In genomic region chr12:29102739-29103138, GRCh38 we compare ENCODE assay signal across 17 cellular contexts. TPM values are rescaled to one million over a fixed set of nuclear protein-coding genes. Genes with fewer than 3 reads are reported as not detected.
DNase-seq lines count a peak whose midpoint lies in the region; ATAC-seq lines count a peak whose summit lies in the region.
"Had no signal": no experiment of that assay in that cellular context is flagged by ENCODE, and none has a peak within 500 bp of the region (broad histone marks: within the 10 kb centered on the region; RNA-seq: fewer than 3 reads in every experiment).

No MANE protein-coding gene starts in this region.

- H3K27ac Mint-ChIP-seq in CD8-positive, alpha-beta memory T cell, result peak overlapping the region; percentile 90 to 98 (median 96)
- H3K27ac Mint-ChIP-seq in T-helper 17 cell, result peak overlapping the region; percentile 92
- peak overlapping the region; percentile 89 to 90 for H3K27ac Mint-ChIP-seq in effector memory CD8-positive, alpha-beta T cell

- no peak overlapping the region for H3K27ac ChIP-seq in BLaER1
- peak overlapping the region; percentile 40 for H3K27ac ChIP-seq in CD8-positive, alpha-beta memory T cell (ENCODE audit: low read depth, low read length)
- H3K27ac ChIP-seq: ascending aorta, uterus had no signal

- no peaks in the 10 kb centered on the region for H3K27me3 ChIP-seq in BLaER1
- no peaks in the 10 kb centered on the region for H3K27me3 ChIP-seq in CD8-positive, alpha-beta memory T cell (ENCODE audit: insufficient read depth, low read length, poor library complexity, severe bottlenecking)
- H3K27me3 ChIP-seq: ascending aorta, uterus had no signal

- H3K4me3 ChIP-seq in BLaER1, result no peak overlapping the region
- peak overlapping the region; percentile 35 for H3K4me3 ChIP-seq in CD8-positive, alpha-beta memory T cell (ENCODE audit: low read length)
- H3K4me3 ChIP-seq: ascending aorta, lung, uterus had no signal

- H3K9me3 ChIP-seq in BLaER1 (0 out of 2 replicates have a peak, but pooled peaks cover 6% of the 10 kb centered on the region), T-helper 17 cell (ENCODE audit: control insufficient read depth, low read length, poor library complexity, severe bottlenecking) (no peaks in the 10 kb centered on the region)
- H3K9me3 ChIP-seq in CD8-positive, alpha-beta memory T cell (ENCODE audit: low read length), result no peaks in the 10 kb centered on the region
- H3K9me3 ChIP-seq: ascending aorta, uterus had no signal

- no peaks in the 10 kb centered on the region for H3K36me3 ChIP-seq in BLaER1
- no peaks in the 10 kb centered on the region for H3K36me3 ChIP-seq in CD8-positive, alpha-beta memory T cell (ENCODE audit: insufficient read depth, low read length)
- H3K36me3 ChIP-seq: ascending aorta, uterus had no signal

- no peak for DNase-seq in CD8-positive, alpha-beta memory T cell
- DNase-seq in T-helper 17 cell (no peak), NOMO-1 (lab: John Stamatoyannopoulos, UW; ENCODE audit: unreplicated experiment in 2 of 2) (no peak), putamen (ENCODE audit: low spot score) (no peak)
- no peak for DNase-seq in effector memory CD8-positive, alpha-beta T cell
- no peak for DNase-seq in stimulated activated CD4-positive, alpha-beta T cell treated with anti-CD3 and anti-CD28 coated beads, Interleukin-12 subunit alpha, Interleukin-12 subunit beta, amount 100 ng/mL, for 4 hours
- DNase-seq: activated CD4-positive, alpha-beta T cell treated with anti-CD3 and anti-CD28 coated beads, Interleukin-2, amount 50 U/mL, for 1 hour; NCI-H1105; NCI-H2081 treated with DMSO at 0.1 percent for 48 hours; NCI-H69; PC-3; posterior cingulate gyrus; uterus had no signal

- no peaks in the 10 kb centered on the region for H4K20me1 ChIP-seq in BLaER1

- H3K4me3 Mint-ChIP-seq in CD8-positive, alpha-beta memory T cell, result peak overlapping the region; percentile 60 to 84 (median 80)
- H3K4me3 Mint-ChIP-seq in T-helper 17 cell, result peak overlapping the region; percentile 22
- H3K4me3 Mint-ChIP-seq in effector memory CD8-positive, alpha-beta T cell, result peak overlapping the region in 1 of 2 donors; percentile 65

- H3K27me3 Mint-ChIP-seq in CD8-positive, alpha-beta memory T cell, result no peaks in the 10 kb centered on the region
- H3K27me3 Mint-ChIP-seq in T-helper 17 cell, result no peaks in the 10 kb centered on the region
- no peaks in the 10 kb centered on the region for H3K27me3 Mint-ChIP-seq in effector memory CD8-positive, alpha-beta T cell

- CTCF ChIA-PET in CD8-positive, alpha-beta memory T cell (lab: Charles Lee), result no interaction called here

- H3K4me1 ChIP-seq in BLaER1, result peaks cover 25% of the 10 kb centered on the region
- H3K4me1 ChIP-seq in CD8-positive, alpha-beta memory T cell (ENCODE audit: insufficient read depth, low read length), result peaks cover 31% of the 10 kb centered on the region
- H3K4me1 ChIP-seq: ascending aorta, uterus had no signal

- peak overlapping the region; percentile 74 for H3K4me2 ChIP-seq in BLaER1

- ATAC-seq in T-helper 17 cell, result peak; percentile 35
- no peak for ATAC-seq in effector memory CD8-positive, alpha-beta T cell (replicated peaks)
- no peak for ATAC-seq in HG02759 (IDR thresholded peaks at IDR 0.05; ENCODE audit: unreplicated experiment)
- ATAC-seq: PC-3 had no signal

- H3K9ac ChIP-seq in BLaER1, result no peak overlapping the region

- H3K9me3 Mint-ChIP-seq in CD8-positive, alpha-beta memory T cell, result peaks cover 3 to 9% (median 6%) of the 10 kb centered on the region in 5 donors
- peaks cover 0 to 9% of the 10 kb centered on the region in 2 donors for H3K9me3 Mint-ChIP-seq in effector memory CD8-positive, alpha-beta T cell

- H3K36me3 Mint-ChIP-seq in CD8-positive, alpha-beta memory T cell, result peaks cover 0 to 10% (median 2%) of the 10 kb centered on the region in 3 donors
- no peaks in the 10 kb centered on the region for H3K36me3 Mint-ChIP-seq in T-helper 17 cell (ENCODE audit: low read depth)
- H3K36me3 Mint-ChIP-seq in effector memory CD8-positive, alpha-beta T cell (ENCODE audit: insufficient read depth), result no peaks in the 10 kb centered on the region

- POLR2A ChIA-PET in CD8-positive, alpha-beta memory T cell (lab: Charles Lee), result no interaction called here

- peaks cover 34 to 38% (median 34%) of the 10 kb centered on the region in 3 donors for H3K4me1 Mint-ChIP-seq in CD8-positive, alpha-beta memory T cell
- peaks cover 24% of the 10 kb centered on the region for H3K4me1 Mint-ChIP-seq in T-helper 17 cell
- peaks cover 15 to 21% of the 10 kb centered on the region in 2 donors for H3K4me1 Mint-ChIP-seq in effector memory CD8-positive, alpha-beta T cell (ENCODE audit: low read depth in 2 of 2)

RNA-seq across cellular contexts. Expression of gene FAR2, which starts 46.3 kb away (rescaled TPM):
- 1 to 10 TPM; 3.7 to 7.0 TPM for total RNA-seq in CD8-positive, alpha-beta memory T cell
- polyA plus RNA-seq in CD8-positive, alpha-beta memory T cell, result 4.0 TPM
- 1 to 10 TPM; 6.6 to 8.5 TPM for total RNA-seq in T-helper 17 cell
